In the genomic region with DNA sequence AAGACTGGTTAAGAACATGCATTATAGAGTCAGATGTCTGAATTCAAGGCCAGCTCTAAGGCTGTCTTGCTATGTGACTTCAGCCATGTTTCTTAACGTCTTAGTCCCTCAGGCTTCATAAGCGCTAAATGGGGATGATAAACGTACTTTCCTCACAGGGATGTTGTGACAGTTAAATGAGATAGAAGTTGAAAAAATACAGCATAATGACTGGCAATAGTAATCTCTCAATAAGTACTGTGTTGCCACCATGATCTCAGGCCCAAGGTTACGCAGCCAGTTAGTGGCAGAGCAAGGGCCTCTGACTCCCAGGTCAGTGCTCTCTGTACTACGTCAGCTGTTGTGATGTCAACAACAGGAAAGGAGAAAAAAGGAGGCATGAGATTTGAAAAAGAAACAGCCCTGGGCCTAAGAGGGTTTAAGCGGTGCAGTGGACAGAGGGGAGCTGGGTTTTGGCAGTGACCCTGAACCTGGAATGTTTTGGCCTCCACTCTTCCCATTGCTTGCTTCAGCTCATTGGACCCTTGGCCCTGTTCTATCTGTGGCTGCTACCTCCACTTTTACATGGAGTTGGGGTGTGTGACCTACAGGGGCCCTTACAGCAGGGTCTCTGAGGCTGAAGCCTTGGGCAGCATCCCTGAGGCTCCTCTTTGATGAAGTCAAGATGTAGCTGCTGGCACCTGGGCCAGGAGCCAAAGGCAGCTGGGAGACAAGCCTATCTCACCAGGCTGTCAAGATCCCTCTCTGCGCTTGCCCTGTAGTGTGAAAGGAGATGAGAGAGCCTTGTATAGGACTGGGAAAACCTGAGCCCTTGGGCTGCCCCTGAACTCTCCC, we compare ENCODE assay signal across 23 cellular contexts. TPM values are rescaled to one million over a fixed set of nuclear protein-coding genes. Genes with fewer than 3 reads are reported as not detected.
DNase-seq lines count a peak whose midpoint lies in the region; ATAC-seq and TF ChIP-seq lines count a peak whose summit lies in the region.
"Had no signal": no experiment of that assay in that cellular context is flagged by ENCODE, and none has a peak within 500 bp of the region (broad histone marks: within the 10 kb centered on the region; RNA-seq: fewer than 3 reads in every experiment).

No MANE protein-coding gene starts in this region.

- H3K27me3 Mint-ChIP-seq in naive B cell: no peaks in the 10 kb centered on the region
- peaks cover 13% of the 10 kb centered on the region for H3K27me3 Mint-ChIP-seq in activated T-helper 2 cell treated with anti-CD3 and anti-CD28 coated beads, Interferon-gamma antibody, Interleukin-2, Interleukin-4, amounts not matched to agents 10 μg/mL and 5 μg/mL and 100 μg/mL, durations not matched to agents 14 hours and 24 hours and 36 hours (ENCODE audit: low read depth)

- peaks cover 13% of the 10 kb centered on the region for H4K20me1 ChIP-seq in BLaER1

- H3K4me1 Mint-ChIP-seq in naive B cell: peaks cover 18 to 34% (median 20%) of the 10 kb centered on the region in 3 donors
- H3K4me1 Mint-ChIP-seq in activated T-helper 2 cell treated with anti-CD3 and anti-CD28 coated beads, Interferon-gamma antibody, Interleukin-2, Interleukin-4, amounts not matched to agents 10 μg/mL and 5 μg/mL and 100 μg/mL, durations not matched to agents 14 hours and 24 hours and 36 hours (ENCODE audit: low read depth): peaks cover 11% of the 10 kb centered on the region

- no peaks in the 10 kb centered on the region for H3K9me3 ChIP-seq in BLaER1
- H3K9me3 ChIP-seq: Caco-2, ovary, uterus had no signal

- peak; percentile 68 for ATAC-seq in SK-N-SH treated with all-trans-retinoic acid at 6 μM for 48 hours
- ATAC-seq in naive B cell (ENCODE audit: low read depth in 2 of 2): no peak
- no peak for ATAC-seq in GM21619 (IDR thresholded peaks at IDR 0.05; ENCODE audit: unreplicated experiment)

- H3K27ac Mint-ChIP-seq in naive B cell: peak overlapping the region in 1 of 6 donors; percentile 79
- no peak overlapping the region for H3K27ac Mint-ChIP-seq in activated T-helper 2 cell treated with anti-CD3 and anti-CD28 coated beads, Interferon-gamma antibody, Interleukin-2, Interleukin-4, amounts not matched to agents 10 μg/mL and 5 μg/mL and 100 μg/mL, durations not matched to agents 14 hours and 24 hours and 36 hours

- peaks cover 25% of the 10 kb centered on the region for H3K4me1 ChIP-seq in BLaER1
- H3K4me1 ChIP-seq: Caco-2, uterus had no signal

- H3K27ac ChIP-seq in BLaER1: 0 out of 2 replicates have a peak overlapping the region, but pooled peaks have one; percentile 71
- H3K27ac ChIP-seq: cardiac muscle cell, GM23248, hepatocyte, ovary, uterus had no signal

- peak overlapping the region in 6 of 8 donors; percentile 57 to 95 (median 86) for H3K4me3 Mint-ChIP-seq in naive B cell
- no peak overlapping the region for H3K4me3 Mint-ChIP-seq in activated T-helper 2 cell treated with anti-CD3 and anti-CD28 coated beads, Interferon-gamma antibody, Interleukin-2, Interleukin-4, amounts not matched to agents 10 μg/mL and 5 μg/mL and 100 μg/mL, durations not matched to agents 14 hours and 24 hours and 36 hours (ENCODE audit: low read depth)

- peaks cover 0 to 8% of the 10 kb centered on the region in 2 donors for H3K36me3 Mint-ChIP-seq in naive B cell
- H3K36me3 Mint-ChIP-seq in activated T-helper 2 cell treated with anti-CD3 and anti-CD28 coated beads, Interferon-gamma antibody, Interleukin-2, Interleukin-4, amounts not matched to agents 10 μg/mL and 5 μg/mL and 100 μg/mL, durations not matched to agents 14 hours and 24 hours and 36 hours (ENCODE audit: low read depth): no peaks in the 10 kb centered on the region

- 0 out of 2 replicates have a peak overlapping the region, but pooled peaks have one; percentile 67 for H3K9ac ChIP-seq in BLaER1
- H3K9ac ChIP-seq: GM23248 had no signal

- H3K4me3 ChIP-seq in BLaER1: no peak overlapping the region
- H3K4me3 ChIP-seq: cardiac muscle cell, GM23248, hepatocyte, ovary, smooth muscle cell, uterus had no signal

- DNase-seq in NCI-H2171 treated with DMSO at 0.1 percent for 48 hours (lab: John Stamatoyannopoulos, UW) (peak; percentile 10), NCI-H2171 (lab: John Stamatoyannopoulos, UW) (no peak), naive B cell (no peak), NCI-H748 (lab: John Stamatoyannopoulos, UW; ENCODE audit: unreplicated experiment) (no peak)
- no peak for DNase-seq in activated T-helper 2 cell treated with anti-CD3 and anti-CD28 coated beads, Interferon-gamma antibody, Interleukin-2, Interleukin-4, amounts not matched to agents 10 μg/mL and 5 μg/mL and 100 μg/mL, durations not matched to agents 14 hours and 24 hours and 36 hours (ENCODE audit: low spot score)
- DNase-seq: Caco-2; effector CD8-positive, alpha-beta T cell; GM23248; Kasumi-1; NCI-H1105 treated with DMSO at 0.1 percent for 48 hours; NCI-H2227 treated with DMSO at 0.1 percent for 48 hours; uterus had no signal

- H3K27me3 ChIP-seq in BLaER1: no peaks in the 10 kb centered on the region
- H3K27me3 ChIP-seq: ovary, uterus had no signal

- intact Hi-C loops in activated T-helper 2 cell treated with anti-CD3 and anti-CD28 coated beads, Interferon-gamma antibody, Interleukin-2, Interleukin-4, amounts not matched to agents 10 μg/mL and 5 μg/mL and 100 μg/mL, durations not matched to agents 14 hours and 24 hours and 36 hours (cut with micrococcal nuclease): loop anchor here (5.0 kb wide), 1 partner anchor 41 kb away; the partner anchor contains the start of gene IVD

- no peaks in the 10 kb centered on the region for H3K9me3 Mint-ChIP-seq in naive B cell
- no peaks in the 10 kb centered on the region for H3K9me3 Mint-ChIP-seq in activated T-helper 2 cell treated with anti-CD3 and anti-CD28 coated beads, Interferon-gamma antibody, Interleukin-2, Interleukin-4, amounts not matched to agents 10 μg/mL and 5 μg/mL and 100 μg/mL, durations not matched to agents 14 hours and 24 hours and 36 hours

- H3K36me3 ChIP-seq in BLaER1: no peaks in the 10 kb centered on the region
- H3K36me3 ChIP-seq: cardiac muscle cell, ovary, uterus had no signal

- H3K4me2 ChIP-seq in BLaER1: peak overlapping the region; percentile 97
- H3K4me2 ChIP-seq: smooth muscle cell had no signal

TF ChIP-seq in SK-N-SH treated with all-trans-retinoic acid at 6 μM for 48 hours, 23 proteins besides CTCF, POLR2A, EP300 and RAD21:
- TF ChIP-seq ZNF70 (CRISPR knock-in tag; IDR thresholded peaks at IDR 0.05) (0 out of 2 replicates have a peak, but pooled peaks have one; percentile 28), BACH2 (CRISPR knock-in tag; IDR thresholded peaks at IDR 0.05; ENCODE audit: borderline replicate concordance) (no peak)

RNA-seq across cellular contexts. Expression of gene DISP2, which starts 8.4 kb away (rescaled TPM):
- under 1 TPM in 3 of 6 donors, not detected in 3; 0.23 to 0.47 (median 0.25) TPM for polyA plus RNA-seq in naive B cell (ENCODE audit: low read depth in 6 of 6)
- 0.05 and 0.39 TPM in 2 replicates for total RNA-seq in activated T-helper 2 cell treated with anti-CD3 and anti-CD28 coated beads, Interferon-gamma antibody, Interleukin-2, Interleukin-4, amounts not matched to agents 10 μg/mL and 5 μg/mL and 100 μg/mL, durations not matched to agents 14 hours and 24 hours and 36 hours

RNA-seq across cellular contexts. Expression of gene PHGR1, which starts 15.6 kb away (rescaled TPM):
- not detected for polyA plus RNA-seq in naive B cell (ENCODE audit: low read depth in 6 of 6)
- not detected in 2 replicates for total RNA-seq in activated T-helper 2 cell treated with anti-CD3 and anti-CD28 coated beads, Interferon-gamma antibody, Interleukin-2, Interleukin-4, amounts not matched to agents 10 μg/mL and 5 μg/mL and 100 μg/mL, durations not matched to agents 14 hours and 24 hours and 36 hours
- total RNA-seq: A172; cardiac muscle cell; G401; GM23248; kidney epithelial cell; smooth muscle cell; T-helper 2 cell treated with Interferon-gamma antibody and Interleukin-4, amounts not matched to agents 100 ng/mL and 5 ng/mL, for 36 hours had no signal
- polyA plus RNA-seq: cardiac muscle cell, GM23248, smooth muscle cell had no signal

RNA-seq across cellular contexts. Expression of gene KNSTRN, which starts 16.1 kb away (rescaled TPM):
- 1 to 10 TPM; 2.8 to 6.4 (median 3.6) TPM for polyA plus RNA-seq in naive B cell (ENCODE audit: low read depth in 6 of 6)
- total RNA-seq in activated T-helper 2 cell treated with anti-CD3 and anti-CD28 coated beads, Interferon-gamma antibody, Interleukin-2, Interleukin-4, amounts not matched to agents 10 μg/mL and 5 μg/mL and 100 μg/mL, durations not matched to agents 14 hours and 24 hours and 36 hours: 48.1 and 49.9 TPM in 2 replicates

RNA-seq across cellular contexts. Expression of gene CCDC9B, which starts 25.7 kb away (rescaled TPM):
- under 1 TPM in 2 of 6 donors, not detected in 4; 0.25 to 0.40 TPM for polyA plus RNA-seq in naive B cell (ENCODE audit: low read depth in 6 of 6)
- total RNA-seq in activated T-helper 2 cell treated with anti-CD3 and anti-CD28 coated beads, Interferon-gamma antibody, Interleukin-2, Interleukin-4, amounts not matched to agents 10 μg/mL and 5 μg/mL and 100 μg/mL, durations not matched to agents 14 hours and 24 hours and 36 hours: 0.34 and 0.41 TPM in 2 replicates

RNA-seq across cellular contexts. Expression of gene IVD, which starts 39.2 kb away (rescaled TPM):
- polyA plus RNA-seq in naive B cell (ENCODE audit: low read depth in 6 of 6): 10 to 100 TPM; 15.6 to 36.3 (median 22.2) TPM
- 75.2 and 79.4 TPM in 2 replicates for total RNA-seq in activated T-helper 2 cell treated with anti-CD3 and anti-CD28 coated beads, Interferon-gamma antibody, Interleukin-2, Interleukin-4, amounts not matched to agents 10 μg/mL and 5 μg/mL and 100 μg/mL, durations not matched to agents 14 hours and 24 hours and 36 hours
